In the genomic region with DNA sequence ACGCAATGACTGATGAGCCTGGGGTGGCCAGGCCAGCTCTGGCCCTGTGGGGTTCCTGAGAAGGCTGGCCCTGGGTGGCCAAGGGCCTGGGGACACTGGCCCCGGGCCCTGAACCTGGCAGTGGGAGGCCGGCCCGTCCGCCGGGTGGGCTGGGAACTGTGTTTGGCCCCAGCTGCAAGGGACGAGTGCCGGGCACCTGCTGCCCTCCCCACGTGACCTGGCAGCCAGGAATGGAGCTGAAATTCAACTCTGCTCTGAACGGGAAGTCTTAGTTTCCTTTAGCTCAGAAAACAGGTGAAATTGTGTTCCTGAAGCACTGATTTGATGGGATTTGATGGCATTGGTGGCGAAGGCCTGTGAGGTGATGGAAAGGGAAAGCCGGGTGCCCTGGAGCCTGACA, we compare ENCODE assay signal across 2 cellular contexts.
TF ChIP-seq lines count a peak whose summit lies in the region.

No MANE protein-coding gene starts in this region.

TF ChIP-seq in A549, 52 proteins besides CTCF, POLR2A, EP300 and RAD21:
- TF ChIP-seq RCOR1 (IDR thresholded peaks at IDR 0.05; ENCODE audit: low read depth, low read length) (no peak), RFX5 (IDR thresholded peaks at IDR 0.05) (no peak), RARB (CRISPR knock-in tag; IDR thresholded peaks at IDR 0.05) (no peak), HEYL (CRISPR knock-in tag; IDR thresholded peaks at IDR 0.05) (no peak), GATA3 (IDR thresholded peaks at IDR 0.05; ENCODE audit: borderline replicate concordance) (no peak), FOSB (CRISPR knock-in tag; IDR thresholded peaks at IDR 0.05) (no peak), TP53 (CRISPR knock-in tag; IDR thresholded peaks at IDR 0.05) (no peak), BHLHE40 (IDR thresholded peaks at IDR 0.05; ENCODE audit: low read depth, low read length) (no peak), ZC3H11A (IDR thresholded peaks at IDR 0.05) (no peak), EHF (CRISPR knock-in tag; IDR thresholded peaks at IDR 0.05) (no peak), CEBPB (IDR thresholded peaks at IDR 0.05) (no peak), CHD2 (IDR thresholded peaks at IDR 0.05; ENCODE audit: low read length, partially characterized antibody) (no peak), NR3C1 (IDR thresholded peaks at IDR 0.05) (no peak), PHF8 (IDR thresholded peaks at IDR 0.05; ENCODE audit: borderline replicate concordance, low read depth) (no peak)
- TF ChIP-seq, protein P1, sequence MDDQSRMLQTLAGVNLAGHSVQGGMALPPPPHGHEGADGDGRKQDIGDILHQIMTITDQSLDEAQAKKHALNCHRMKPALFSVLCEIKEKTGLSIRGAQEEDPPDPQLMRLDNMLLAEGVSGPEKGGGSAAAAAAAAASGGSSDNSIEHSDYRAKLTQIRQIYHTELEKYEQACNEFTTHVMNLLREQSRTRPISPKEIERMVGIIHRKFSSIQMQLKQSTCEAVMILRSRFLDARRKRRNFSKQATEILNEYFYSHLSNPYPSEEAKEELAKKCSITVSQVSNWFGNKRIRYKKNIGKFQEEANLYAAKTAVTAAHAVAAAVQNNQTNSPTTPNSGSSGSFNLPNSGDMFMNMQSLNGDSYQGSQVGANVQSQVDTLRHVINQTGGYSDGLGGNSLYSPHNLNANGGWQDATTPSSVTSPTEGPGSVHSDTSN (IDR thresholded peaks at IDR 0.05) = no peak
- TF ChIP-seq, protein P2, sequence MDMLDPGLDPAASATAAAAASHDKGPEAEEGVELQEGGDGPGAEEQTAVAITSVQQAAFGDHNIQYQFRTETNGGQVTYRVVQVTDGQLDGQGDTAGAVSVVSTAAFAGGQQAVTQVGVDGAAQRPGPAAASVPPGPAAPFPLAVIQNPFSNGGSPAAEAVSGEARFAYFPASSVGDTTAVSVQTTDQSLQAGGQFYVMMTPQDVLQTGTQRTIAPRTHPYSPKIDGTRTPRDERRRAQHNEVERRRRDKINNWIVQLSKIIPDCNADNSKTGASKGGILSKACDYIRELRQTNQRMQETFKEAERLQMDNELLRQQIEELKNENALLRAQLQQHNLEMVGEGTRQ (IDR thresholded peaks at IDR 0.05) = no peak
- TF ChIP-seq, protein P3, sequence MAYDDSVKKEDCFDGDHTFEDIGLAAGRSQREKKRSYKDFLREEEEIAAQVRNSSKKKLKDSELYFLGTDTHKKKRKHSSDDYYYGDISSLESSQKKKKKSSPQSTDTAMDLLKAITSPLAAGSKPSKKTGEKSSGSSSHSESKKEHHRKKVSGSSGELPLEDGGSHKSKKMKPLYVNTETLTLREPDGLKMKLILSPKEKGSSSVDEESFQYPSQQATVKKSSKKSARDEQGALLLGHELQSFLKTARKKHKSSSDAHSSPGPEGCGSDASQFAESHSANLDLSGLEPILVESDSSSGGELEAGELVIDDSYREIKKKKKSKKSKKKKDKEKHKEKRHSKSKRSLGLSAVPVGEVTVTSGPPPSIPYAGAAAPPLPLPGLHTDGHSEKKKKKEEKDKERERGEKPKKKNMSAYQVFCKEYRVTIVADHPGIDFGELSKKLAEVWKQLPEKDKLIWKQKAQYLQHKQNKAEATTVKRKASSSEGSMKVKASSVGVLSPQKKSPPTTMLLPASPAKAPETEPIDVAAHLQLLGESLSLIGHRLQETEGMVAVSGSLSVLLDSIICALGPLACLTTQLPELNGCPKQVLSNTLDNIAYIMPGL (CRISPR knock-in tag; IDR thresholded peaks at IDR 0.05; ENCODE audit: borderline replicate concordance) = no peak
- TF ChIP-seq, protein P4, sequence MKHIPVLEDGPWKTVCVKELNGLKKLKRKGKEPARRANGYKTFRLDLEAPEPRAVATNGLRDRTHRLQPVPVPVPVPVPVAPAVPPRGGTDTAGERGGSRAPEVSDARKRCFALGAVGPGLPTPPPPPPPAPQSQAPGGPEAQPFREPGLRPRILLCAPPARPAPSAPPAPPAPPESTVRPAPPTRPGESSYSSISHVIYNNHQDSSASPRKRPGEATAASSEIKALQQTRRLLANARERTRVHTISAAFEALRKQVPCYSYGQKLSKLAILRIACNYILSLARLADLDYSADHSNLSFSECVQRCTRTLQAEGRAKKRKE (CRISPR knock-in tag; IDR thresholded peaks at IDR 0.05; ENCODE audit: low read depth) = no peak
- TF ChIP-seq, protein P5, sequence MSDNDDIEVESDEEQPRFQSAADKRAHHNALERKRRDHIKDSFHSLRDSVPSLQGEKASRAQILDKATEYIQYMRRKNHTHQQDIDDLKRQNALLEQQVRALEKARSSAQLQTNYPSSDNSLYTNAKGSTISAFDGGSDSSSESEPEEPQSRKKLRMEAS (IDR thresholded peaks at IDR 0.05) = no peak

TF ChIP-seq in SK-N-SH treated with all-trans-retinoic acid at 6 μM for 48 hours, 23 proteins besides CTCF, POLR2A, EP300 and RAD21:
- TF ChIP-seq, protein P6, sequence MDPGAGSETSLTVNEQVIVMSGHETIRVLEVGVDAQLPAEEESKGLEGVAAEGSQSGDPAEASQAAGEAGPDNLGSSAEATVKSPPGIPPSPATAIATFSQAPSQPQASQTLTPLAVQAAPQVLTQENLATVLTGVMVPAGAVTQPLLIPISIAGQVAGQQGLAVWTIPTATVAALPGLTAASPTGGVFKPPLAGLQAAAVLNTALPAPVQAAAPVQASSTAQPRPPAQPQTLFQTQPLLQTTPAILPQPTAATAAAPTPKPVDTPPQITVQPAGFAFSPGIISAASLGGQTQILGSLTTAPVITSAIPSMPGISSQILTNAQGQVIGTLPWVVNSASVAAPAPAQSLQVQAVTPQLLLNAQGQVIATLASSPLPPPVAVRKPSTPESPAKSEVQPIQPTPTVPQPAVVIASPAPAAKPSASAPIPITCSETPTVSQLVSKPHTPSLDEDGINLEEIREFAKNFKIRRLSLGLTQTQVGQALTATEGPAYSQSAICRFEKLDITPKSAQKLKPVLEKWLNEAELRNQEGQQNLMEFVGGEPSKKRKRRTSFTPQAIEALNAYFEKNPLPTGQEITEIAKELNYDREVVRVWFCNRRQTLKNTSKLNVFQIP (CRISPR knock-in tag; IDR thresholded peaks at IDR 0.05; ENCODE audit: borderline replicate concordance, low read depth) = no peak
- TF ChIP-seq BACH2 (CRISPR knock-in tag; IDR thresholded peaks at IDR 0.05; ENCODE audit: borderline replicate concordance) = no peak
- TF ChIP-seq SNAI2 (CRISPR knock-in tag; IDR thresholded peaks at IDR 0.05) = no peak
- no peak for TF ChIP-seq ZNF70 (CRISPR knock-in tag; IDR thresholded peaks at IDR 0.05)
- TF ChIP-seq, protein P7, sequence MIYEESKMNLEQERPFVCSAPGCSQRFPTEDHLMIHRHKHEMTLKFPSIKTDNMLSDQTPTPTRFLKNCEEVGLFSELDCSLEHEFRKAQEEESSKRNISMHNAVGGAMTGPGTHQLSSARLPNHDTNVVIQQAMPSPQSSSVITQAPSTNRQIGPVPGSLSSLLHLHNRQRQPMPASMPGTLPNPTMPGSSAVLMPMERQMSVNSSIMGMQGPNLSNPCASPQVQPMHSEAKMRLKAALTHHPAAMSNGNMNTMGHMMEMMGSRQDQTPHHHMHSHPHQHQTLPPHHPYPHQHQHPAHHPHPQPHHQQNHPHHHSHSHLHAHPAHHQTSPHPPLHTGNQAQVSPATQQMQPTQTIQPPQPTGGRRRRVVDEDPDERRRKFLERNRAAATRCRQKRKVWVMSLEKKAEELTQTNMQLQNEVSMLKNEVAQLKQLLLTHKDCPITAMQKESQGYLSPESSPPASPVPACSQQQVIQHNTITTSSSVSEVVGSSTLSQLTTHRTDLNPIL (CRISPR knock-in tag; IDR thresholded peaks at IDR 0.05; ENCODE audit: low read depth) = no peak
- no peak for TF ChIP-seq ESRRG (CRISPR knock-in tag; IDR thresholded peaks at IDR 0.05)
- TF ChIP-seq ZFP30 (CRISPR knock-in tag; IDR thresholded peaks at IDR 0.05) = no peak
- TF ChIP-seq CSDC2 (CRISPR knock-in tag; IDR thresholded peaks at IDR 0.05) = no peak
- TF ChIP-seq ZC3H10 (CRISPR knock-in tag; IDR thresholded peaks at IDR 0.05) = no peak
- TF ChIP-seq ARNTL (CRISPR knock-in tag; IDR thresholded peaks at IDR 0.05; ENCODE audit: borderline replicate concordance, low read depth) = no peak
- TF ChIP-seq TCF4 (CRISPR knock-in tag; IDR thresholded peaks at IDR 0.05; ENCODE audit: borderline replicate concordance) = no peak
- no peak for TF ChIP-seq ZNF565 (CRISPR knock-in tag; conservative IDR thresholded peaks at IDR 0.05; ENCODE audit: low read depth)
- TF ChIP-seq, protein P8, sequence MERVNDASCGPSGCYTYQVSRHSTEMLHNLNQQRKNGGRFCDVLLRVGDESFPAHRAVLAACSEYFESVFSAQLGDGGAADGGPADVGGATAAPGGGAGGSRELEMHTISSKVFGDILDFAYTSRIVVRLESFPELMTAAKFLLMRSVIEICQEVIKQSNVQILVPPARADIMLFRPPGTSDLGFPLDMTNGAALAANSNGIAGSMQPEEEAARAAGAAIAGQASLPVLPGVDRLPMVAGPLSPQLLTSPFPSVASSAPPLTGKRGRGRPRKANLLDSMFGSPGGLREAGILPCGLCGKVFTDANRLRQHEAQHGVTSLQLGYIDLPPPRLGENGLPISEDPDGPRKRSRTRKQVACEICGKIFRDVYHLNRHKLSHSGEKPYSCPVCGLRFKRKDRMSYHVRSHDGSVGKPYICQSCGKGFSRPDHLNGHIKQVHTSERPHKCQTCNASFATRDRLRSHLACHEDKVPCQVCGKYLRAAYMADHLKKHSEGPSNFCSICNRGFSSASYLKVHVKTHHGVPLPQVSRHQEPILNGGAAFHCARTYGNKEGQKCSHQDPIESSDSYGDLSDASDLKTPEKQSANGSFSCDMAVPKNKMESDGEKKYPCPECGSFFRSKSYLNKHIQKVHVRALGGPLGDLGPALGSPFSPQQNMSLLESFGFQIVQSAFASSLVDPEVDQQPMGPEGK (CRISPR knock-in tag; IDR thresholded peaks at IDR 0.05; ENCODE audit: borderline replicate concordance) = no peak
